Comparison of ENCODE assay signal across 1 cellular context in the genomic region with DNA sequence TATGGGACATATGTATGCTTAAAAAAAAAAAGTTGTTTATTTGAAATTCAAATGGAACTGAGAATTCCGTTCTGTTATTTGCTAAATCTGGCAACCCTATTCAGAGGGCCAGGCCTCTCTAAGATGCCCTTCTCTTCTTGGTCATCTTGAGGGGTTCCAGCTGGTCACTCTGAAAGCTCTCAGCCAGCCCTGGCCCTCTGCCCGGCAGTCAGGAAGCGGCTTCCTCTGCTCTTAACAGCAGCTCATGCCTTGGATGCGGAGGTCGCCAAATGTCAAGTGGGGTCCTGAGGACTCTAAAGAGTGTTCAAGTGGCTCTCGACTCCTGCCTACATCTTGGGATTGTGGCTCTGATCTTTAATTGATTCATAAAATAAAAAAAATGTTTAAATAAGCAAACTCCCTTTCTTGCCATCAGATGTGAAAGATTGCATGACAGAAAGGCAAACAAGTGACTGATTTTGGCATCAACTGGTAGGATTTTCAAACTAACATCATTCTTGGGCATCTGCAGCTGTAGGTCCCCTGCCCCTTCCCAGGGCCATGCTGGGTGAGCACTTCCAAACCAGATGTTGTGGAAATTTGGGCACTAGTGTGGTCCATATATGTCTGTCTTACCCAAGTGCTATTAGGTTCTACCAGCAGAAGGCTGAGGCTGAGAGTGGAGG.
TF ChIP-seq lines count a peak whose summit lies in the region.

No MANE protein-coding gene starts in this region.

TF ChIP-seq in SK-N-SH treated with all-trans-retinoic acid at 6 μM for 48 hours, 23 proteins besides CTCF, POLR2A, EP300 and RAD21 (continued from another document):
- TF ChIP-seq, protein P1, sequence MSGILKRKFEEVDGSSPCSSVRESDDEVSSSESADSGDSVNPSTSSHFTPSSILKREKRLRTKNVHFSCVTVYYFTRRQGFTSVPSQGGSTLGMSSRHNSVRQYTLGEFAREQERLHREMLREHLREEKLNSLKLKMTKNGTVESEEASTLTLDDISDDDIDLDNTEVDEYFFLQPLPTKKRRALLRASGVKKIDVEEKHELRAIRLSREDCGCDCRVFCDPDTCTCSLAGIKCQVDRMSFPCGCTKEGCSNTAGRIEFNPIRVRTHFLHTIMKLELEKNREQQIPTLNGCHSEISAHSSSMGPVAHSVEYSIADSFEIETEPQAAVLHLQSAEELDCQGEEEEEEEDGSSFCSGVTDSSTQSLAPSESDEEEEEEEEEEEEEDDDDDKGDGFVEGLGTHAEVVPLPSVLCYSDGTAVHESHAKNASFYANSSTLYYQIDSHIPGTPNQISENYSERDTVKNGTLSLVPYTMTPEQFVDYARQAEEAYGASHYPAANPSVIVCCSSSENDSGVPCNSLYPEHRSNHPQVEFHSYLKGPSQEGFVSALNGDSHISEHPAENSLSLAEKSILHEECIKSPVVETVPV (CRISPR knock-in tag; IDR thresholded peaks at IDR 0.05) = no peak
- no peak for TF ChIP-seq OSR1 (CRISPR knock-in tag; IDR thresholded peaks at IDR 0.05)
- no peak for TF ChIP-seq ZNF70 (CRISPR knock-in tag; IDR thresholded peaks at IDR 0.05)
- TF ChIP-seq PPARA (CRISPR knock-in tag; IDR thresholded peaks at IDR 0.05; ENCODE audit: borderline replicate concordance) = no peak
- TF ChIP-seq ZC3H10 (CRISPR knock-in tag; IDR thresholded peaks at IDR 0.05) = no peak
- no peak for TF ChIP-seq ISL1 (CRISPR knock-in tag; IDR thresholded peaks at IDR 0.05)
- TF ChIP-seq, protein P2, sequence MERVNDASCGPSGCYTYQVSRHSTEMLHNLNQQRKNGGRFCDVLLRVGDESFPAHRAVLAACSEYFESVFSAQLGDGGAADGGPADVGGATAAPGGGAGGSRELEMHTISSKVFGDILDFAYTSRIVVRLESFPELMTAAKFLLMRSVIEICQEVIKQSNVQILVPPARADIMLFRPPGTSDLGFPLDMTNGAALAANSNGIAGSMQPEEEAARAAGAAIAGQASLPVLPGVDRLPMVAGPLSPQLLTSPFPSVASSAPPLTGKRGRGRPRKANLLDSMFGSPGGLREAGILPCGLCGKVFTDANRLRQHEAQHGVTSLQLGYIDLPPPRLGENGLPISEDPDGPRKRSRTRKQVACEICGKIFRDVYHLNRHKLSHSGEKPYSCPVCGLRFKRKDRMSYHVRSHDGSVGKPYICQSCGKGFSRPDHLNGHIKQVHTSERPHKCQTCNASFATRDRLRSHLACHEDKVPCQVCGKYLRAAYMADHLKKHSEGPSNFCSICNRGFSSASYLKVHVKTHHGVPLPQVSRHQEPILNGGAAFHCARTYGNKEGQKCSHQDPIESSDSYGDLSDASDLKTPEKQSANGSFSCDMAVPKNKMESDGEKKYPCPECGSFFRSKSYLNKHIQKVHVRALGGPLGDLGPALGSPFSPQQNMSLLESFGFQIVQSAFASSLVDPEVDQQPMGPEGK (CRISPR knock-in tag; IDR thresholded peaks at IDR 0.05; ENCODE audit: borderline replicate concordance) = no peak
- TF ChIP-seq, protein P3, sequence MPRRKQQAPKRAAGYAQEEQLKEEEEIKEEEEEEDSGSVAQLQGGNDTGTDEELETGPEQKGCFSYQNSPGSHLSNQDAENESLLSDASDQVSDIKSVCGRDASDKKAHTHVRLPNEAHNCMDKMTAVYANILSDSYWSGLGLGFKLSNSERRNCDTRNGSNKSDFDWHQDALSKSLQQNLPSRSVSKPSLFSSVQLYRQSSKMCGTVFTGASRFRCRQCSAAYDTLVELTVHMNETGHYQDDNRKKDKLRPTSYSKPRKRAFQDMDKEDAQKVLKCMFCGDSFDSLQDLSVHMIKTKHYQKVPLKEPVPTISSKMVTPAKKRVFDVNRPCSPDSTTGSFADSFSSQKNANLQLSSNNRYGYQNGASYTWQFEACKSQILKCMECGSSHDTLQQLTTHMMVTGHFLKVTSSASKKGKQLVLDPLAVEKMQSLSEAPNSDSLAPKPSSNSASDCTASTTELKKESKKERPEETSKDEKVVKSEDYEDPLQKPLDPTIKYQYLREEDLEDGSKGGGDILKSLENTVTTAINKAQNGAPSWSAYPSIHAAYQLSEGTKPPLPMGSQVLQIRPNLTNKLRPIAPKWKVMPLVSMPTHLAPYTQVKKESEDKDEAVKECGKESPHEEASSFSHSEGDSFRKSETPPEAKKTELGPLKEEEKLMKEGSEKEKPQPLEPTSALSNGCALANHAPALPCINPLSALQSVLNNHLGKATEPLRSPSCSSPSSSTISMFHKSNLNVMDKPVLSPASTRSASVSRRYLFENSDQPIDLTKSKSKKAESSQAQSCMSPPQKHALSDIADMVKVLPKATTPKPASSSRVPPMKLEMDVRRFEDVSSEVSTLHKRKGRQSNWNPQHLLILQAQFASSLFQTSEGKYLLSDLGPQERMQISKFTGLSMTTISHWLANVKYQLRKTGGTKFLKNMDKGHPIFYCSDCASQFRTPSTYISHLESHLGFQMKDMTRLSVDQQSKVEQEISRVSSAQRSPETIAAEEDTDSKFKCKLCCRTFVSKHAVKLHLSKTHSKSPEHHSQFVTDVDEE (CRISPR knock-in tag; IDR thresholded peaks at IDR 0.05) = no peak
- no peak for TF ChIP-seq ZNF565 (CRISPR knock-in tag; conservative IDR thresholded peaks at IDR 0.05; ENCODE audit: low read depth)
- no peak for TF ChIP-seq ZFP30 (CRISPR knock-in tag; IDR thresholded peaks at IDR 0.05)
- no peak for TF ChIP-seq GLIS3 (CRISPR knock-in tag; IDR thresholded peaks at IDR 0.05)
TF ChIP-seq in SK-N-SH treated with all-trans-retinoic acid at 6 μM for 48 hours: peak in this region for 0.
